Comparison of ENCODE assay signal across 25 cellular contexts in the genomic region with DNA sequence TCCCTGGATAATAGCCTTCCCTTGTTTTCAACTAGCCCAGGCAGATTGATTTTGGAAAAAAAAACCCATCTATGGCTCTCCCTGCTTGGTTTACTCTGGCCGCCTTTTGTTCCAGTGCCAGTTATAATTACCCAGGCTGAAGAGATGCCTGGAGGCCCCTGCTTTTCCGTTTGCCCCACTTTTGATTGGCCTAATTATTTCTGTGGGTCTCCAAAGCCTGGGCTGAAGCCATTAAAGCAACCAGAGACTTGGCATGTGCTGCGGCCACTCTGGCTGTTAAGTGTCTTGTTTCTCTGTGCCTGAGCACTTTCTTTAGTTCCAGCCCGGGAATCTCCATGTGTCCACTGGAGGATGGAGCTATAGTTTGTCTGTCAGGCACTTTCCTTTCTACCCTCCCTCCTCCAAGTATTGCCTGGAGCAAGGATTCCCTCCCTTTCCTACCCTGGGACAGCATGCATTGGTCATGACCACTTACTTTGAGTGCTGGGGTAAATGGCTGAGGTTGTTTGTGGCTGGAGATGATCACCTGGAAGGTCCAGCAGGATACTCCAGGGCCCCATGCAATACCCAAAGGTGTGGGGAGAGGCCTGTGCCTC.
DNase-seq lines count a peak whose midpoint lies in the region; TF ChIP-seq lines count a peak whose summit lies in the region.
"Had no signal": no experiment of that assay in that cellular context is flagged by ENCODE, and none has a peak within 500 bp of the region (broad histone marks: within the 10 kb centered on the region; RNA-seq: fewer than 3 reads in every experiment).

No MANE protein-coding gene starts in this region.

- H2BK12ac ChIP-seq in mesenchymal stem cell (ENCODE audit: low read length in 2 of 2) = no peak overlapping the region

- H3K4me3 Mint-ChIP-seq in brain (peak overlapping the region in 1 of 5 experiments; percentile 53), Caco-2 (ENCODE audit: unreplicated experiment) (no peak overlapping the region)
- H3K4me3 Mint-ChIP-seq: T-helper 17 cell had no signal

- no peaks in the 10 kb centered on the region for H3K27me3 ChIP-seq in Caco-2 (replicated peaks; ENCODE audit: control insufficient read depth, insufficient read depth, low read length)
- peaks cover 0 to 6% of the 10 kb centered on the region in 2 experiments for H3K27me3 ChIP-seq in mesenchymal stem cell (ENCODE audit: control insufficient read depth in 1 of 2, insufficient read depth in 1 of 2, low read length in 2 of 2)
- H3K27me3 ChIP-seq: colonic mucosa, esophagus squamous epithelium, Peyer's patch had no signal

- no peak overlapping the region for H3K4ac ChIP-seq in mesenchymal stem cell (ENCODE audit: low read depth in 1 of 2, low read length in 2 of 2)

- CTCF ChIA-PET in Caco-2 (lab: Charles Lee) = no interaction called here

- WGBS in mesenchymal stem cell = 90% methylated on average over 4 of the region's 4 CpGs

- no peak overlapping the region for H2BK5ac ChIP-seq in mesenchymal stem cell (ENCODE audit: low read depth, low read length, poor library complexity, severe bottlenecking)

- H3K4me1 Mint-ChIP-seq in brain (peaks cover 59% of the 10 kb centered on the region), Caco-2 (ENCODE audit: low read depth, unreplicated experiment) (no peaks in the 10 kb centered on the region)
- H3K4me1 Mint-ChIP-seq: T-helper 17 cell had no signal

- H3K36me3 Mint-ChIP-seq in brain (peaks cover 78% of the 10 kb centered on the region), Caco-2 (ENCODE audit: insufficient read depth, unreplicated experiment) (peaks cover 21% of the 10 kb centered on the region)

- H3K18ac ChIP-seq in mesenchymal stem cell (ENCODE audit: low read depth in 1 of 2, low read length in 2 of 2) = no peak overlapping the region

- H3K9me3 Mint-ChIP-seq in brain (peaks cover 0 to 8% (median 0%) of the 10 kb centered on the region in 5 experiments), Caco-2 (ENCODE audit: unreplicated experiment) (no peaks in the 10 kb centered on the region)

- peaks cover 49% of the 10 kb centered on the region for H3K79me1 ChIP-seq in mesenchymal stem cell (replicated peaks; ENCODE audit: low read length, poor library complexity, severe bottlenecking)

- H3K27ac Mint-ChIP-seq in brain (peak overlapping the region in 4 of 5 experiments; percentile 24 to 87 (median 70)), Caco-2 (ENCODE audit: unreplicated experiment) (no peak overlapping the region)
- H3K27ac Mint-ChIP-seq: T-helper 17 cell had no signal

- H3K36me3 ChIP-seq in Caco-2 (ENCODE audit: control insufficient read depth, insufficient read depth, low read length) = no peaks in the 10 kb centered on the region
- H3K36me3 ChIP-seq in mesenchymal stem cell (ENCODE audit: control insufficient read depth in 1 of 2, insufficient read depth in 2 of 2, low read depth in 1 of 2, low read length in 2 of 2) = peaks cover 3 to 41% of the 10 kb centered on the region in 2 experiments
- H3K36me3 ChIP-seq: colonic mucosa, esophagus squamous epithelium, Peyer's patch had no signal

- H3K4me2 ChIP-seq in mesenchymal stem cell (ENCODE audit: low read length, poor library complexity, severe bottlenecking) = no peak overlapping the region
- H3K4me2 ChIP-seq: A549, KMS-11 had no signal

- TF ChIP-seq CTCF in brain (conservative IDR thresholded peaks at IDR 0.05) (no peak), Caco-2 (IDR thresholded peaks at IDR 0.05; ENCODE audit: insufficient read depth in 1 of 2, low read depth in 1 of 2, low read length in 1 of 2, severe bottlenecking in 1 of 2, unreplicated experiment in 1 of 2) (no peak)

- DNase-seq in NCI-H748 (lab: John Stamatoyannopoulos, UW; ENCODE audit: unreplicated experiment) (peak; percentile 37), NCI-H748 treated with DMSO at 0.1 percent for 48 hours (lab: John Stamatoyannopoulos, UW) (no peak), islet precursor cell (peak; percentile 66), Caco-2 (no peak), mesenchymal stem cell (no peak), OCI-M2 (lab: John Stamatoyannopoulos, UW; ENCODE audit: unreplicated experiment) (no peak), ureter (ENCODE audit: low spot score) (no peak)
- DNase-seq: activated CD4-positive, alpha-beta T cell treated with anti-CD3 and anti-CD28 coated beads for 1 hour; activated CD8-positive, alpha-beta memory T cell treated with anti-CD3 and anti-CD28 coated beads for 24 hours; activated gamma-delta T cell; activated T-cell treated with anti-CD3 and anti-CD28 coated beads, Interleukin-2, amount 50 U/mL, for 1 hour; colonic mucosa; DMS79; esophagus squamous epithelium; kidney glomerular epithelial cell; mammary epithelial cell; NCI-H2029; NCI-H446; Peyer's patch; small intestine; stimulated activated CD4-positive, alpha-beta T cell treated with anti-CD3 and anti-CD28 coated beads, Interleukin-1b, Interleukin-23, amount 100 ng/mL, for 48 hours; T-helper 17 cell had no signal

- H2AFZ ChIP-seq in mesenchymal stem cell (ENCODE audit: low read depth, low read length) = no peak overlapping the region

- no peak overlapping the region for H4K91ac ChIP-seq in mesenchymal stem cell (ENCODE audit: low read length)

- BruUV-seq in Caco-2 (replicated peaks; lab: Mats Ljungman, UMichigan) = no TSS peak

- no peak overlapping the region for H3K23ac ChIP-seq in mesenchymal stem cell (ENCODE audit: low read length in 2 of 2)

- H3K4me3 ChIP-seq in Caco-2 (ENCODE audit: low read depth, low read length) (no peak overlapping the region), mesenchymal stem cell (ENCODE audit: insufficient read depth in 1 of 2, low read depth in 1 of 2, low read length in 2 of 2) (no peak overlapping the region)
- H3K4me3 ChIP-seq: A549, colonic mucosa, esophagus squamous epithelium, Peyer's patch had no signal

- POLR2A ChIA-PET in Caco-2 (lab: Charles Lee) = no interaction called here

- H2BK15ac ChIP-seq in mesenchymal stem cell (ENCODE audit: low read depth, poor library complexity, severe bottlenecking) = no peak overlapping the region

- no peak overlapping the region for H2BK120ac ChIP-seq in mesenchymal stem cell (ENCODE audit: low read depth, low read length)

- no peak overlapping the region for H3K14ac ChIP-seq in mesenchymal stem cell (ENCODE audit: low read length in 2 of 2)

- H3K9me3 ChIP-seq in Caco-2 (no peaks in the 10 kb centered on the region), mesenchymal stem cell (ENCODE audit: control insufficient read depth, low read length) (peaks cover 7% of the 10 kb centered on the region)
- H3K9me3 ChIP-seq: A549, colonic mucosa, esophagus squamous epithelium had no signal

- H3K27ac ChIP-seq in mesenchymal stem cell (ENCODE audit: low read length, poor library complexity, severe bottlenecking) = no peak overlapping the region
- H3K27ac ChIP-seq: A549, colonic mucosa, esophagus squamous epithelium, KMS-11, Peyer's patch had no signal

- H3K27me3 Mint-ChIP-seq in brain (peaks cover 3% of the 10 kb centered on the region), Caco-2 (ENCODE audit: insufficient read depth, unreplicated experiment) (no peaks in the 10 kb centered on the region)

- intact Hi-C loops in Caco-2 (cut with micrococcal nuclease; ENCODE audit: unreplicated experiment) = no loop called here

- H3K4me1 ChIP-seq in Caco-2 = no peaks in the 10 kb centered on the region
- H3K4me1 ChIP-seq in mesenchymal stem cell (ENCODE audit: control insufficient read depth, insufficient read depth, low read depth, low read length) = peaks cover 5% of the 10 kb centered on the region
- H3K4me1 ChIP-seq: colonic mucosa, esophagus squamous epithelium, Peyer's patch had no signal

- no peak overlapping the region for H4K8ac ChIP-seq in mesenchymal stem cell (ENCODE audit: low read length)

- H2AK5ac ChIP-seq in mesenchymal stem cell (ENCODE audit: low read length, severe bottlenecking) = no peak overlapping the region

- H3K9ac ChIP-seq in mesenchymal stem cell (ENCODE audit: low read length) = no peak overlapping the region
- H3K9ac ChIP-seq: KMS-11 had no signal

Comparison
In these comparisons a context has a peak if more than half of its experiments do, and no peak if none do; other contexts are left out.
1. DNase-seq: peak in NCI-H748 (single experiment) and islet precursor cell (single experiment); none in NCI-H748 treated with DMSO at 0.1 percent for 48 hours (single experiment), Caco-2 (0 of 2), mesenchymal stem cell (single experiment), OCI-M2 (single experiment) and ureter (single experiment).